Comparison of ENCODE assay signal across 21 cellular contexts in genomic region chr2:27922842-27923241, GRCh38.
"Had no signal": no experiment of that assay in that cellular context is flagged by ENCODE, and none has a peak within 500 bp of the region (broad histone marks: within the 10 kb centered on the region; RNA-seq: fewer than 3 reads in every experiment).

No MANE protein-coding gene starts in this region.

- H3K9me3 Mint-ChIP-seq: activated CD4-positive, alpha-beta T cell treated with anti-CD3 and anti-CD28 coated beads, Interleukin-2, amount 10 ng/mL, durations not matched to agents 24 days and 14 days; activated CD8-positive, alpha-beta T cell treated with anti-CD3 and anti-CD28 coated beads for 36 hours; activated naive CD4-positive, alpha-beta T cell treated with anti-CD3 and anti-CD28 coated beads, Interleukin-2, amount 50 U/mL, for 72 hours; brain; natural killer cell had no signal

- H3K36me3 ChIP-seq: ovary, prostate gland, right atrium auricular region, upper lobe of left lung had no signal

- H3K4me3 ChIP-seq: esophagus muscularis mucosa, ovary, prostate gland, right atrium auricular region, spleen, upper lobe of left lung had no signal

- H3K27me3 ChIP-seq: esophagus muscularis mucosa, ovary, right atrium auricular region, spleen, upper lobe of left lung had no signal

- H3K27me3 Mint-ChIP-seq: activated CD4-positive, alpha-beta T cell treated with anti-CD3 and anti-CD28 coated beads, Interleukin-2, amount 10 ng/mL, durations not matched to agents 24 days and 14 days; activated CD8-positive, alpha-beta memory T cell treated with anti-CD3 and anti-CD28 coated beads, Interleukin-2, amount 10 ng/mL, durations not matched to agents 7 days and 5 days; activated CD8-positive, alpha-beta T cell treated with anti-CD3 and anti-CD28 coated beads for 36 hours; brain had no signal

- H3K4me1 ChIP-seq: prostate gland had no signal

- H3K9me3 ChIP-seq: esophagus muscularis mucosa, ovary, prostate gland, right atrium auricular region, spleen, upper lobe of left lung had no signal

- H3K4me3 Mint-ChIP-seq: activated CD4-positive, alpha-beta T cell treated with anti-CD3 and anti-CD28 coated beads, Interleukin-2, amount 10 ng/mL, durations not matched to agents 24 days and 14 days; activated CD8-positive, alpha-beta memory T cell treated with anti-CD3 and anti-CD28 coated beads, Interleukin-2, amount 10 ng/mL, durations not matched to agents 7 days and 5 days; activated CD8-positive, alpha-beta T cell treated with anti-CD3 and anti-CD28 coated beads for 36 hours; brain; natural killer cell had no signal

- H3K27ac Mint-ChIP-seq: activated CD4-positive, alpha-beta T cell treated with anti-CD3 and anti-CD28 coated beads, Interleukin-2, amount 10 ng/mL, durations not matched to agents 24 days and 14 days; activated CD8-positive, alpha-beta memory T cell treated with anti-CD3 and anti-CD28 coated beads, Interleukin-2, amount 10 ng/mL, durations not matched to agents 7 days and 5 days; activated CD8-positive, alpha-beta T cell treated with anti-CD3 and anti-CD28 coated beads for 36 hours; activated naive CD4-positive, alpha-beta T cell treated with anti-CD3 and anti-CD28 coated beads, Interleukin-2, amount 50 U/mL, for 72 hours; brain had no signal

- H3K27ac ChIP-seq: esophagus muscularis mucosa, ovary, prostate gland, right atrium auricular region, upper lobe of left lung had no signal

- H3K36me3 Mint-ChIP-seq: activated naive CD4-positive, alpha-beta T cell treated with anti-CD3 and anti-CD28 coated beads, Interleukin-2, amount 50 U/mL, for 72 hours; natural killer cell had no signal

- DNase-seq: activated CD4-positive, alpha-beta T cell treated with anti-CD3 and anti-CD28 coated beads, Interleukin-2, amount 10 ng/mL, durations not matched to agents 24 days and 14 days; activated CD8-positive, alpha-beta memory T cell treated with anti-CD3 and anti-CD28 coated beads, Interleukin-2, amount 10 ng/mL, durations not matched to agents 7 days and 5 days; activated CD8-positive, alpha-beta T cell treated with anti-CD3 and anti-CD28 coated beads for 36 hours; activated T-cell treated with anti-CD3 and anti-CD28 coated beads for 4 hours; aorta; central memory CD4-positive, alpha-beta T cell; dermis blood vessel endothelial cell; effector CD8-positive, alpha-beta T cell; hippocampal formation; midbrain; natural killer cell; ovary; spleen; stimulated activated CD4-positive, alpha-beta T cell treated with anti-CD3 and anti-CD28 coated beads, Interleukin-4, amount 100 ng/mL, for 1 hour; stimulated activated naive CD8-positive, alpha-beta T cell treated with anti-CD3 and anti-CD28 coated beads, Interleukin-15, Interleukin-2, amounts not matched to agents 100 U/mL and 50 U/mL, for 24 hours; upper lobe of left lung had no signal
